10 cellular contexts compared by ENCODE assay signal in the genomic region with DNA sequence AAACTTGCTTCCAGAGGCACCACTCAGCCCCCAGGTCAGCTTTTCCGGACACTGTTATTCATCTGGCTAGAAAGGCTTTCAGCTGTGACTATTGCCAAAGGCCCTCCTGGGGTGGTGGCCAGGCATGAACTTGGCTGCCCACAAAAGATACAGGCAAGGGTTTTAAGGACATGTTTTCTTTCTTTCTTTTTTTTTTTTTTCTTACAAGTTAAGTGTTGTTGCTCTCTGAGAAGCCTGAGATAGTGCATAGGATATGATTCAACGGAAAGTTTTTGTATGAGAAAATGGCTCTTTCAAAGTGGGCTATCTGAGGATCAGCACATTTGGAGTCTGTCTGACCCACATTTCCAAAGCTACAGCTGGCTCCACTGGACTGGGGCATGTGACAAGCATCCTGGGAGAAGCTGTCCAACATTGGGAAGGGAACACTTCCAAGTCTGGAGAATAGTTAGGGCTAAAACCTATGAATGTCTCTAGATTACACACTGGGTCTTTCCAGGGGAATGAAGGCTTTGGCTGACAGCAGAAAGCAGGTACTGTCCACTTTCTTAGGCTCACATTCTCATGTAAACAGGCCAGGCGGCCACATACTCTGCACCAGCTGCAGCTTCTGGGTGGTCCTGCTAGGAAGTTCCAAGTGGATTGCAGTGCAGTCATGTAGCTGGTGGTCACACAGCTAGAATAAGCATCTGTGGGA.
DNase-seq lines count a peak whose midpoint lies in the region; FAIRE-seq and TF ChIP-seq lines count a peak whose summit lies in the region.
"Had no signal": no experiment of that assay in that cellular context is flagged by ENCODE, and none has a peak within 500 bp of the region (broad histone marks: within the 10 kb centered on the region; RNA-seq: fewer than 3 reads in every experiment).

No MANE protein-coding gene starts in this region.

- no peak overlapping the region for H4K8ac ChIP-seq in H1 (ENCODE audit: extremely low read depth, insufficient read depth, low read length)

- 55% methylated on average over 3 of the region's 3 CpGs; no CpG with 5 or more reads in 1 of the 2 experiments for WGBS in H1 (ENCODE audit: extremely low coverage in 1 of 2, insufficient coverage in 1 of 2, insufficient read length in 1 of 2, insufficient replicate concordance in 2 of 2, low coverage in 1 of 2, low lambda C conversion rate in 2 of 2, missing lambda C conversion rate in 1 of 2), 2 experiments
- WGBS in suprapubic skin: 84% methylated on average over 3 of the region's 3 CpGs

- no peak overlapping the region for H3K9ac ChIP-seq in H1 (replicated peaks in 1 of 4; ENCODE audit: extremely low read depth in 1 of 4, low read depth in 3 of 4, low read length in 3 of 4)

- H3K4me1 ChIP-seq in H1 (replicated peaks in 1 of 4; ENCODE audit: control insufficient read depth in 3 of 4, insufficient read depth in 4 of 4, low read length in 3 of 4) (peaks cover 4 to 9% (median 7%) of the 10 kb centered on the region in 4 experiments; a peak in 6 of 7 replicates), suprapubic skin (no peaks in the 10 kb centered on the region), HAP-1 (no peaks in the 10 kb centered on the region)

- no peak overlapping the region for H3K14ac ChIP-seq in H1 (ENCODE audit: insufficient read length)

- no peaks in the 10 kb centered on the region for H3K79me2 ChIP-seq in H1 (ENCODE audit: control insufficient read depth in 1 of 2, insufficient read depth in 2 of 2, low read length in 2 of 2)

- DNase-seq in HS-27A (ENCODE audit: low read depth): peak; percentile 61
- no peak for DNase-seq in H1 (ENCODE audit: low read depth in 1 of 2, low spot score in 2 of 2)
- peak; percentile 32 for DNase-seq in midbrain (lab: John Stamatoyannopoulos, UW)
- DNase-seq in suprapubic skin (ENCODE audit: low spot score in 2 of 2): no peak
- no peak for DNase-seq in SIG-M5 treated with dmso at 0.1 percent for 504 hours (lab: John Stamatoyannopoulos, UW; ENCODE audit: unreplicated experiment)
- no peak for DNase-seq in HAP-1 (ENCODE audit: low spot score in 2 of 2)
- DNase-seq in activated CD4-positive, alpha-beta memory T cell treated with anti-CD3 and anti-CD28 coated beads, Interleukin-2, amount 10 ng/mL, durations not matched to agents 7 days and 5 days: no peak
- no peak for DNase-seq in NCI-H2171 treated with DMSO at 0.1 percent for 48 hours (lab: John Stamatoyannopoulos, UW)

- no peak overlapping the region for H2AK5ac ChIP-seq in H1 (ENCODE audit: low read depth, low read length)

- in situ Hi-C loops in HAP-1 (cut with MboI; ENCODE audit: low sequenced_read_pairs): loop anchor here (25.0 kb wide), 1 partner anchor 681 kb away; no protein-coding TSS in a partner anchor

- POLR2A ChIA-PET in H1 (lab: Charles Lee; ENCODE audit: partially characterized antibody): no interaction called here
- POLR2A ChIA-PET in activated CD4-positive, alpha-beta memory T cell treated with anti-CD3 and anti-CD28 coated beads, Interleukin-2, amount 10 ng/mL, durations not matched to agents 7 days and 5 days (lab: Charles Lee): no interaction called here

- no peaks in the 10 kb centered on the region for H3K23me2 ChIP-seq in H1 (ENCODE audit: low read depth, low read length)

- H3K9me3 Mint-ChIP-seq in activated CD4-positive, alpha-beta memory T cell treated with anti-CD3 and anti-CD28 coated beads, Interleukin-2, amount 10 ng/mL, durations not matched to agents 7 days and 5 days: no peaks in the 10 kb centered on the region
- H3K9me3 Mint-ChIP-seq: stimulated activated memory B cell treated with anti-CD40 and anti-IgM and Interleukin-4, amounts not matched to agents 10 μg/mL and 1 μg/mL and 100 μg/mL, for 72 hours had no signal

- H3K56ac ChIP-seq in H1 (replicated peaks; ENCODE audit: insufficient read length, low read depth, low read length): no peak overlapping the region

- H3K27me3 ChIP-seq in H1 (replicated peaks in 1 of 4; ENCODE audit: control insufficient read depth in 3 of 4, extremely low read depth in 1 of 4, insufficient read depth in 3 of 4, low read length in 3 of 4) (no peaks in the 10 kb centered on the region), suprapubic skin (no peaks in the 10 kb centered on the region), HAP-1 (ENCODE audit: low read depth) (no peaks in the 10 kb centered on the region; the same call in 1 of the 2 replicates)
- H3K27me3 ChIP-seq: neutrophil had no signal

- H2BK120ac ChIP-seq in H1 (replicated peaks; ENCODE audit: low read depth, low read length): peak overlapping the region; percentile 84

- TF ChIP-seq CTCF in H1 (IDR thresholded peaks at IDR 0.05; ENCODE audit: control extremely low read depth in 1 of 3, insufficient read depth in 1 of 3, low read depth in 1 of 3, low read length in 3 of 3): no peak
- TF ChIP-seq CTCF in suprapubic skin (IDR thresholded peaks at IDR 0.05): no peak

- H4K5ac ChIP-seq in H1 (ENCODE audit: insufficient read length, low read depth, low read length): no peak overlapping the region

- H3K36me3 Mint-ChIP-seq in activated CD4-positive, alpha-beta memory T cell treated with anti-CD3 and anti-CD28 coated beads, Interleukin-2, amount 10 ng/mL, durations not matched to agents 7 days and 5 days (ENCODE audit: low read depth): no peaks in the 10 kb centered on the region
- H3K36me3 Mint-ChIP-seq: stimulated activated memory B cell treated with anti-CD40 and anti-IgM and Interleukin-4, amounts not matched to agents 10 μg/mL and 1 μg/mL and 100 μg/mL, for 72 hours had no signal

- H3K36me3 ChIP-seq in H1 (ENCODE audit: control insufficient read depth in 2 of 4, insufficient read depth in 4 of 4, low read length in 3 of 4): no peaks in the 10 kb centered on the region
- no peaks in the 10 kb centered on the region for H3K36me3 ChIP-seq in suprapubic skin
- H3K36me3 ChIP-seq in HAP-1 (replicated peaks): no peaks in the 10 kb centered on the region
- H3K36me3 ChIP-seq: neutrophil had no signal

- TF ChIP-seq POLR2A in H1 (IDR thresholded peaks at IDR 0.05; ENCODE audit: control extremely low read depth in 1 of 2, low read depth in 2 of 2, low read length in 2 of 2) (no peak), suprapubic skin (IDR thresholded peaks at IDR 0.05) (no peak)

- H3K4me3 ChIP-seq in H1 (ENCODE audit: extremely low read depth in 1 of 4, insufficient read depth in 2 of 4, low read depth in 3 of 4, low read length in 4 of 4) (0 out of 8 replicates have a peak overlapping the region, but pooled peaks of 1 of the 4 experiments have one; percentile 3), suprapubic skin (no peak overlapping the region), HAP-1 (no peak overlapping the region)

- FAIRE-seq in H1 (lab: Jason Lieb, UNC): peak; percentile 74

- CTCF ChIA-PET in H1 (lab: Charles Lee; ENCODE audit: partially characterized antibody): interaction anchor here (0.7 to 3.2 kb wide), 4 partner anchors 15 to 677 kb away, joined by 3 to 25 read pairs (median 3); no protein-coding TSS in a partner anchor
- CTCF ChIA-PET in activated CD4-positive, alpha-beta memory T cell treated with anti-CD3 and anti-CD28 coated beads, Interleukin-2, amount 10 ng/mL, durations not matched to agents 7 days and 5 days (lab: Charles Lee): interaction anchor here (0.9 kb wide), 1 partner anchor 676 kb away, joined by 3 read pairs; no protein-coding TSS in a partner anchor

- H3K18ac ChIP-seq in H1 (ENCODE audit: extremely low read depth, low read length): peak overlapping the region; percentile 20; the same call in 1 of the 2 replicates

- H3K4me3 Mint-ChIP-seq in activated CD4-positive, alpha-beta memory T cell treated with anti-CD3 and anti-CD28 coated beads, Interleukin-2, amount 10 ng/mL, durations not matched to agents 7 days and 5 days: no peak overlapping the region
- H3K4me3 Mint-ChIP-seq: stimulated activated memory B cell treated with anti-CD40 and anti-IgM and Interleukin-4, amounts not matched to agents 10 μg/mL and 1 μg/mL and 100 μg/mL, for 72 hours had no signal

- no peak for TF ChIP-seq EP300 in H1 (IDR thresholded peaks at IDR 0.05; ENCODE audit: borderline replicate concordance in 1 of 2, low read depth in 2 of 2, low read length in 2 of 2)
- TF ChIP-seq EP300 in suprapubic skin (IDR thresholded peaks at IDR 0.05): no peak

- H4K91ac ChIP-seq in H1 (replicated peaks; ENCODE audit: insufficient read length, low read length): no peak overlapping the region

- H2BK20ac ChIP-seq in H1 (ENCODE audit: low read length): peak overlapping the region; percentile 40; the same call in 1 of the 2 replicates

- no peak overlapping the region for H3K27ac ChIP-seq in H1 (ENCODE audit: low read depth, low read length)
- H3K27ac ChIP-seq in suprapubic skin: peak overlapping the region; percentile 6
- H3K27ac ChIP-seq: neutrophil had no signal

- H3K4ac ChIP-seq in H1 (replicated peaks; ENCODE audit: insufficient read length, low read depth, low read length): peak overlapping the region; percentile 91

- H3K4me1 Mint-ChIP-seq in activated CD4-positive, alpha-beta memory T cell treated with anti-CD3 and anti-CD28 coated beads, Interleukin-2, amount 10 ng/mL, durations not matched to agents 7 days and 5 days: no peaks in the 10 kb centered on the region
- H3K4me1 Mint-ChIP-seq: stimulated activated memory B cell treated with anti-CD40 and anti-IgM and Interleukin-4, amounts not matched to agents 10 μg/mL and 1 μg/mL and 100 μg/mL, for 72 hours had no signal

- peak overlapping the region; percentile 62; the same call in 1 of the 2 replicates for H2BK5ac ChIP-seq in H1 (ENCODE audit: low read depth, low read length)

- H3K23ac ChIP-seq in H1 (ENCODE audit: insufficient read length): no peak overlapping the region

- no peak overlapping the region for H2BK15ac ChIP-seq in H1 (ENCODE audit: low read length)

- H2BK12ac ChIP-seq in H1 (ENCODE audit: low read depth, low read length): no peak overlapping the region

- no peak for TF ChIP-seq RAD21 in H1 (IDR thresholded peaks at IDR 0.05 in 1 of 2, conservative IDR thresholded peaks at IDR 0.05 in 1 of 2; ENCODE audit: low read depth in 2 of 2, low read length in 2 of 2)

- no peaks in the 10 kb centered on the region for H3K79me1 ChIP-seq in H1 (ENCODE audit: low read depth, low read length)

- no peak overlapping the region for H3K27ac Mint-ChIP-seq in activated CD4-positive, alpha-beta memory T cell treated with anti-CD3 and anti-CD28 coated beads, Interleukin-2, amount 10 ng/mL, durations not matched to agents 7 days and 5 days
- H3K27ac Mint-ChIP-seq: stimulated activated memory B cell treated with anti-CD40 and anti-IgM and Interleukin-4, amounts not matched to agents 10 μg/mL and 1 μg/mL and 100 μg/mL, for 72 hours had no signal

- no peak overlapping the region for H2AFZ ChIP-seq in H1 (ENCODE audit: low read length)

- H4K20me1 ChIP-seq in H1 (replicated peaks in 1 of 2; ENCODE audit: control insufficient read depth in 1 of 2, insufficient read depth in 2 of 2, low read length in 2 of 2): no peaks in the 10 kb centered on the region

- peaks cover 1% of the 10 kb centered on the region for H3K27me3 Mint-ChIP-seq in activated CD4-positive, alpha-beta memory T cell treated with anti-CD3 and anti-CD28 coated beads, Interleukin-2, amount 10 ng/mL, durations not matched to agents 7 days and 5 days
- H3K27me3 Mint-ChIP-seq: stimulated activated memory B cell treated with anti-CD40 and anti-IgM and Interleukin-4, amounts not matched to agents 10 μg/mL and 1 μg/mL and 100 μg/mL, for 72 hours had no signal

- peak overlapping the region; percentile 40; a peak in 3 of 4 replicates for H3K4me2 ChIP-seq in H1 (ENCODE audit: insufficient read depth in 1 of 2, low read depth in 2 of 2, low read length in 2 of 2)

- no peaks in the 10 kb centered on the region for H3K9me3 ChIP-seq in H1 (ENCODE audit: insufficient read depth in 2 of 2, low read depth in 1 of 2, low read length in 1 of 2)
- no peaks in the 10 kb centered on the region for H3K9me3 ChIP-seq in suprapubic skin
- H3K9me3 ChIP-seq in HAP-1: no peaks in the 10 kb centered on the region
- H3K9me3 ChIP-seq: neutrophil had no signal

Comparison
In these comparisons a context has a peak if more than half of its experiments do, and no peak if none do; other contexts are left out.
1. DNase-seq: peak in HS-27A (single experiment) and midbrain (single experiment); none in H1 (0 of 2), suprapubic skin (0 of 2), SIG-M5 treated with dmso at 0.1 percent for 504 hours (single experiment), HAP-1 (0 of 2), activated CD4-positive, alpha-beta memory T cell treated with anti-CD3 and anti-CD28 coated beads, Interleukin-2, amount 10 ng/mL, durations not matched to agents 7 days and 5 days (single experiment) and NCI-H2171 treated with DMSO at 0.1 percent for 48 hours (single experiment).